16 cellular contexts compared by ENCODE assay signal in genomic region chr5:93569295-93570164, GRCh38. TPM values are rescaled to one million over a fixed set of nuclear protein-coding genes. Genes with fewer than 3 reads are reported as not detected.
DNase-seq lines count a peak whose midpoint lies in the region; ATAC-seq, FAIRE-seq and TF ChIP-seq lines count a peak whose summit lies in the region.
"Had no signal": no experiment of that assay in that cellular context is flagged by ENCODE, and none has a peak within 500 bp of the region (broad histone marks: within the 10 kb centered on the region; RNA-seq: fewer than 3 reads in every experiment).

No MANE protein-coding gene starts in this region.

- H2AFZ ChIP-seq in astrocyte (ENCODE audit: low read depth, low read length) (no peak overlapping the region), mesenchymal stem cell (ENCODE audit: low read depth, low read length) (no peak overlapping the region)

- H3K36me3 ChIP-seq in astrocyte (ENCODE audit: insufficient read depth, low read length) (no peaks in the 10 kb centered on the region), mesenchymal stem cell (ENCODE audit: control insufficient read depth in 1 of 2, insufficient read depth in 2 of 2, low read depth in 1 of 2, low read length in 2 of 2) (no peaks in the 10 kb centered on the region)
- H3K36me3 ChIP-seq: transverse colon had no signal

- H2BK15ac ChIP-seq in mesenchymal stem cell (ENCODE audit: low read depth, poor library complexity, severe bottlenecking) = no peak overlapping the region

- no peak overlapping the region for H4K91ac ChIP-seq in mesenchymal stem cell (ENCODE audit: low read length)

- H3K4me1 Mint-ChIP-seq in activated CD4-positive, alpha-beta T cell treated with anti-CD3 and anti-CD28 coated beads, Interleukin-2, amount 10 ng/mL, durations not matched to agents 7 days and 5 days = peaks cover 12% of the 10 kb centered on the region
- H3K4me1 Mint-ChIP-seq in astrocyte (ENCODE audit: low read depth, unreplicated experiment) = peaks cover 4% of the 10 kb centered on the region
- H3K4me1 Mint-ChIP-seq in stimulated activated naive B cell treated with anti-CD40 and anti-IgM and Interleukin-4, amounts not matched to agents 10 μg/mL and 1 μg/mL and 100 μg/mL, for 72 hours = peaks cover 16 to 37% of the 10 kb centered on the region in 2 donors

- H2BK5ac ChIP-seq in mesenchymal stem cell (ENCODE audit: low read depth, low read length, poor library complexity, severe bottlenecking) = no peak overlapping the region

- peak overlapping the region; percentile 20 for H3K4me2 ChIP-seq in astrocyte (ENCODE audit: low read length)
- H3K4me2 ChIP-seq in mesenchymal stem cell (ENCODE audit: low read length, poor library complexity, severe bottlenecking) = no peak overlapping the region

- H3K4ac ChIP-seq in mesenchymal stem cell (ENCODE audit: low read depth in 1 of 2, low read length in 2 of 2) = no peak overlapping the region

- 74% methylated on average over 12 of the region's 13 CpGs for WGBS in mesenchymal stem cell

- peaks cover 98% of the 10 kb centered on the region for H3K79me2 ChIP-seq in astrocyte (ENCODE audit: insufficient read depth, low read length)

- ATAC-seq in stimulated activated naive B cell treated with anti-CD40 and anti-IgM and Interleukin-4, amounts not matched to agents 10 μg/mL and 1 μg/mL and 100 μg/mL, for 72 hours (replicated peaks) = no peak
- ATAC-seq in GM18868 (IDR thresholded peaks at IDR 0.05; ENCODE audit: unreplicated experiment) (no peak), GM21717 (IDR thresholded peaks at IDR 0.05; ENCODE audit: unreplicated experiment) (no peak)

- H3K27me3 ChIP-seq in astrocyte (ENCODE audit: insufficient read depth, low read length) = no peaks in the 10 kb centered on the region
- H3K27me3 ChIP-seq in mesenchymal stem cell (ENCODE audit: control insufficient read depth in 1 of 2, insufficient read depth in 1 of 2, low read length in 2 of 2) = peaks cover 8 to 38% of the 10 kb centered on the region in 2 experiments

- no peaks in the 10 kb centered on the region for H3K9me3 ChIP-seq in astrocyte (ENCODE audit: insufficient read depth, low read depth, low read length)
- no peaks in the 10 kb centered on the region for H3K9me3 ChIP-seq in mesenchymal stem cell (ENCODE audit: control insufficient read depth, low read length)
- H3K9me3 ChIP-seq: transverse colon had no signal

- no peak for FAIRE-seq in astrocyte (lab: Jason Lieb, UNC)

- H3K9me3 Mint-ChIP-seq in activated CD4-positive, alpha-beta T cell treated with anti-CD3 and anti-CD28 coated beads, Interleukin-2, amount 10 ng/mL, durations not matched to agents 7 days and 5 days = no peaks in the 10 kb centered on the region
- H3K9me3 Mint-ChIP-seq in astrocyte (ENCODE audit: unreplicated experiment) = peaks cover 6% of the 10 kb centered on the region
- H3K9me3 Mint-ChIP-seq in stimulated activated naive B cell treated with anti-CD40 and anti-IgM and Interleukin-4, amounts not matched to agents 10 μg/mL and 1 μg/mL and 100 μg/mL, for 72 hours = no peaks in the 10 kb centered on the region
- H3K9me3 Mint-ChIP-seq: effector memory CD8-positive, alpha-beta T cell had no signal

- no peak overlapping the region for H3K27ac ChIP-seq in astrocyte (ENCODE audit: low read depth, low read length)
- H3K27ac ChIP-seq in mesenchymal stem cell (ENCODE audit: low read length, poor library complexity, severe bottlenecking) = no peak overlapping the region
- H3K27ac ChIP-seq: C4-2B, transverse colon had no signal

- CTCF ChIA-PET in activated CD4-positive, alpha-beta T cell treated with anti-CD3 and anti-CD28 coated beads, Interleukin-2, amount 10 ng/mL, durations not matched to agents 7 days and 5 days (lab: Charles Lee) = no interaction called here
- CTCF ChIA-PET in GM10248 (lab: Yijun Ruan, JAX) = interaction anchor here (0.6 to 1.0 kb wide), 2 partner anchors 16 to 666 kb away, joined by 3 read pairs; no protein-coding TSS in a partner anchor

- peak overlapping the region in 1 of 2 experiments; percentile 72 for H3K18ac ChIP-seq in mesenchymal stem cell (ENCODE audit: low read depth in 1 of 2, low read length in 2 of 2)

- no peak overlapping the region for H3K4me3 ChIP-seq in astrocyte (ENCODE audit: insufficient read depth, low read depth, low read length)
- H3K4me3 ChIP-seq in mesenchymal stem cell (ENCODE audit: insufficient read depth in 1 of 2, low read depth in 1 of 2, low read length in 2 of 2) = no peak overlapping the region

- peaks cover 8% of the 10 kb centered on the region for H3K79me1 ChIP-seq in mesenchymal stem cell (replicated peaks; ENCODE audit: low read length, poor library complexity, severe bottlenecking)

- H3K4me3 Mint-ChIP-seq in activated CD4-positive, alpha-beta T cell treated with anti-CD3 and anti-CD28 coated beads, Interleukin-2, amount 10 ng/mL, durations not matched to agents 7 days and 5 days = peak overlapping the region; percentile 13
- H3K4me3 Mint-ChIP-seq in astrocyte (ENCODE audit: unreplicated experiment) = no peak overlapping the region
- peak overlapping the region; percentile 50 to 69 for H3K4me3 Mint-ChIP-seq in stimulated activated naive B cell treated with anti-CD40 and anti-IgM and Interleukin-4, amounts not matched to agents 10 μg/mL and 1 μg/mL and 100 μg/mL, for 72 hours

- H2AK5ac ChIP-seq in mesenchymal stem cell (ENCODE audit: low read length, severe bottlenecking) = no peak overlapping the region

- H3K14ac ChIP-seq in mesenchymal stem cell (ENCODE audit: low read length in 2 of 2) = no peak overlapping the region

- peak overlapping the region in 1 of 2 experiments; percentile 54 for H2BK12ac ChIP-seq in mesenchymal stem cell (ENCODE audit: low read length in 2 of 2)

- no peak overlapping the region for H3K9ac ChIP-seq in astrocyte (ENCODE audit: low read length)
- H3K9ac ChIP-seq in mesenchymal stem cell (ENCODE audit: low read length) = no peak overlapping the region

- no peak overlapping the region for H2BK120ac ChIP-seq in mesenchymal stem cell (ENCODE audit: low read depth, low read length)

- H4K20me1 ChIP-seq in astrocyte (ENCODE audit: insufficient read depth, low read length) = peaks cover 4% of the 10 kb centered on the region

- DNase-seq in activated CD4-positive, alpha-beta T cell treated with anti-CD3 and anti-CD28 coated beads, Interleukin-2, amount 10 ng/mL, durations not matched to agents 7 days and 5 days = no peak
- no peak for DNase-seq in activated CD4-positive, alpha-beta T cell treated with anti-CD3 and anti-CD28 coated beads for 48 hours
- DNase-seq in astrocyte (ENCODE audit: low read depth) (no peak), mesenchymal stem cell (no peak), GM10248 (ENCODE audit: extremely low spot score) (no peak)
- no peak for DNase-seq in stimulated activated naive B cell treated with anti-CD40 and anti-IgM and Interleukin-4, amounts not matched to agents 10 μg/mL and 1 μg/mL and 100 μg/mL, for 72 hours
- DNase-seq: activated CD4-positive, alpha-beta T cell treated with anti-CD3 and anti-CD28 coated beads, Interleukin-2, amount 50 U/mL, for 1 hour; central memory CD4-positive, alpha-beta T cell; DND-41; effector memory CD8-positive, alpha-beta T cell; Right ventricle myocardium superior; stimulated activated CD4-positive, alpha-beta T cell treated with anti-CD3 and anti-CD28 coated beads, Interleukin-4, amount 100 ng/mL, for 24 hours; transverse colon had no signal

- no peak overlapping the region for H3K23ac ChIP-seq in mesenchymal stem cell (ENCODE audit: low read length in 2 of 2)

- peak overlapping the region; percentile 25 for H3K27ac Mint-ChIP-seq in activated CD4-positive, alpha-beta T cell treated with anti-CD3 and anti-CD28 coated beads, Interleukin-2, amount 10 ng/mL, durations not matched to agents 7 days and 5 days
- no peak overlapping the region for H3K27ac Mint-ChIP-seq in astrocyte (ENCODE audit: unreplicated experiment)
- peak overlapping the region; percentile 17 for H3K27ac Mint-ChIP-seq in stimulated activated naive B cell treated with anti-CD40 and anti-IgM and Interleukin-4, amounts not matched to agents 10 μg/mL and 1 μg/mL and 100 μg/mL, for 72 hours
- H3K27ac Mint-ChIP-seq: effector memory CD8-positive, alpha-beta T cell had no signal

- H4K8ac ChIP-seq in mesenchymal stem cell (ENCODE audit: low read length) = peak overlapping the region; percentile 67

- peaks cover 70% of the 10 kb centered on the region for H3K27me3 Mint-ChIP-seq in activated CD4-positive, alpha-beta T cell treated with anti-CD3 and anti-CD28 coated beads, Interleukin-2, amount 10 ng/mL, durations not matched to agents 7 days and 5 days
- H3K27me3 Mint-ChIP-seq in astrocyte (ENCODE audit: low read depth, unreplicated experiment) = peaks cover 60% of the 10 kb centered on the region
- peaks cover 55 to 68% of the 10 kb centered on the region in 2 donors for H3K27me3 Mint-ChIP-seq in stimulated activated naive B cell treated with anti-CD40 and anti-IgM and Interleukin-4, amounts not matched to agents 10 μg/mL and 1 μg/mL and 100 μg/mL, for 72 hours

- POLR2A ChIA-PET in activated CD4-positive, alpha-beta T cell treated with anti-CD3 and anti-CD28 coated beads, Interleukin-2, amount 10 ng/mL, durations not matched to agents 7 days and 5 days (lab: Charles Lee) = no interaction called here
- POLR2A ChIA-PET in GM10248 (lab: Yijun Ruan, JAX) = no interaction called here

- H3K4me1 ChIP-seq in astrocyte (ENCODE audit: insufficient read depth, low read length) = peaks cover 25% of the 10 kb centered on the region
- peaks cover 21% of the 10 kb centered on the region for H3K4me1 ChIP-seq in mesenchymal stem cell (ENCODE audit: control insufficient read depth, insufficient read depth, low read depth, low read length)

- no peaks in the 10 kb centered on the region for H3K36me3 Mint-ChIP-seq in activated CD4-positive, alpha-beta T cell treated with anti-CD3 and anti-CD28 coated beads, Interleukin-2, amount 10 ng/mL, durations not matched to agents 7 days and 5 days (ENCODE audit: low read depth)
- H3K36me3 Mint-ChIP-seq in astrocyte (ENCODE audit: low read depth, unreplicated experiment) = peaks cover 2% of the 10 kb centered on the region
- H3K36me3 Mint-ChIP-seq in stimulated activated naive B cell treated with anti-CD40 and anti-IgM and Interleukin-4, amounts not matched to agents 10 μg/mL and 1 μg/mL and 100 μg/mL, for 72 hours = peaks cover 0 to 3% of the 10 kb centered on the region in 2 donors

- TF ChIP-seq CTCF in astrocyte (IDR thresholded peaks at IDR 0.05; ENCODE audit: insufficient read depth, low read depth, low read length) (no peak), GM10248 (IDR thresholded peaks at IDR 0.05; ENCODE audit: control extremely low read depth, extremely low read depth, low read depth, missing control alignments) (no peak)

RNA-seq across cellular contexts. Expression of gene NR2F1-AS1, which starts 11.5 kb away (rescaled TPM):
- total RNA-seq in activated CD4-positive, alpha-beta T cell treated with anti-CD3 and anti-CD28 coated beads, Interleukin-2, amount 10 ng/mL, durations not matched to agents 7 days and 5 days = not detected
- total RNA-seq in astrocyte = 6.9 and 7.3 TPM in 2 replicates
- 49.8 TPM for polyA plus RNA-seq in mesenchymal stem cell (2013, experiment 1 of 2)
- 50.1 TPM for polyA plus RNA-seq in mesenchymal stem cell (2013, experiment 2 of 2)

RNA-seq across cellular contexts. Expression of gene NR2F1, which starts 13.5 kb away (rescaled TPM):
- total RNA-seq in activated CD4-positive, alpha-beta T cell treated with anti-CD3 and anti-CD28 coated beads, Interleukin-2, amount 10 ng/mL, durations not matched to agents 7 days and 5 days = not detected
- 4.3 and 5.1 TPM in 2 replicates for total RNA-seq in astrocyte
- polyA plus RNA-seq in mesenchymal stem cell (2013, experiment 1 of 2) = 206 TPM
- polyA plus RNA-seq in mesenchymal stem cell (2013, experiment 2 of 2) = 191 TPM
